ENCODE assay signal across 1 cellular context in the genomic region with DNA sequence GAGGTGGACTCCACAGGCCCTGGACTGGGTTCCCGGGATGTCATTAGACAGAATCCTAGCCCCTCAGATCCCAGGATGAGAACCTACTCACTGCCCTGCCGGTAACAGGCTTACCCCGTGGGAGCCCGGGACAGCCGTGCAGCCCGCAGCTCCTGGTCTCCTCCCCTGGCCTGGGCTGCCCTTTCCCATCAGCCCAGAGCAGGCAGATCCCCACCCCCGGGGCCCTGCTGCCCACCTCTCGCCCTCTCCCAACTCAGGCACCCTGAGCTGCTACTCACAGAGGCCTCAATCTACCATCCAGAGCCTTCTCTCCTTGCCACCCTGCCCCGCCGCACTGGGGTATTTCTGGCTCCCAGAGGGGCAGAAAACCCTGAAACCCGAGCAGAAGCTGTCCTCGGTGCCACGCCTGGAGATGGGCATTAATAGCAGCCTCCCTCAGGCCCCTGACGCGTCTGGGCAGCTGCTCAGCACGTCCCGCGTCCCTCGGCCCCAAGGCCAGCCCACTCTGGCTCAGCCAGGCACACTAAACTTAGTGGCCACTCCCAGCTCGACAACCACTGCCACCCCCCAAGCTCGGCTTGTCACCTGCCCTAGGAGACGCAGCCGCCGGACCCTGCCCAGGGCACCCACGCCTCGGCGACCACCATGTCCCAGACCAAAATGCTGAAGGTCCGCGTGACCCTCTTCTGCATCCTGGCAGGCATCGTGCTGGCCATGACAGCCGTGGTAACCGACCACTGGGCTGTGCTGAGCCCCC.
TF ChIP-seq lines count a peak whose summit lies in the region.

A gene with protein sequence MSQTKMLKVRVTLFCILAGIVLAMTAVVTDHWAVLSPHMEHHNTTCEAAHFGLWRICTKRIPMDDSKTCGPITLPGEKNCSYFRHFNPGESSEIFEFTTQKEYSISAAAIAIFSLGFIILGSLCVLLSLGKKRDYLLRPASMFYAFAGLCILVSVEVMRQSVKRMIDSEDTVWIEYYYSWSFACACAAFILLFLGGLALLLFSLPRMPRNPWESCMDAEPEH (plus strand): TSS at position 539 of the 757 bp plus-strand sequence. CDS start 107 bp downstream, at position 646.

TF ChIP-seq in GM23338, 12 proteins besides CTCF, POLR2A, EP300 and RAD21:
- no peak for TF ChIP-seq NANOG (IDR thresholded peaks at IDR 0.05; ENCODE audit: borderline replicate concordance)
- no peak for TF ChIP-seq EZH2phosphoT487 (IDR thresholded peaks at IDR 0.05; ENCODE audit: unreplicated experiment)
- no peak for TF ChIP-seq CREB1 (CRISPR knock-in tag; IDR thresholded peaks at IDR 0.05; ENCODE audit: low read depth)
- TF ChIP-seq, protein P1, sequence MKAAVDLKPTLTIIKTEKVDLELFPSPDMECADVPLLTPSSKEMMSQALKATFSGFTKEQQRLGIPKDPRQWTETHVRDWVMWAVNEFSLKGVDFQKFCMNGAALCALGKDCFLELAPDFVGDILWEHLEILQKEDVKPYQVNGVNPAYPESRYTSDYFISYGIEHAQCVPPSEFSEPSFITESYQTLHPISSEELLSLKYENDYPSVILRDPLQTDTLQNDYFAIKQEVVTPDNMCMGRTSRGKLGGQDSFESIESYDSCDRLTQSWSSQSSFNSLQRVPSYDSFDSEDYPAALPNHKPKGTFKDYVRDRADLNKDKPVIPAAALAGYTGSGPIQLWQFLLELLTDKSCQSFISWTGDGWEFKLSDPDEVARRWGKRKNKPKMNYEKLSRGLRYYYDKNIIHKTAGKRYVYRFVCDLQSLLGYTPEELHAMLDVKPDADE (IDR thresholded peaks at IDR 0.05) = no peak
- no peak for TF ChIP-seq EZH2 (IDR thresholded peaks at IDR 0.05; ENCODE audit: low read depth, unreplicated experiment)
- no peak for TF ChIP-seq ZNF114 (CRISPR knock-in tag; IDR thresholded peaks at IDR 0.05)
- TF ChIP-seq ZNF331 (CRISPR knock-in tag; IDR thresholded peaks at IDR 0.05; ENCODE audit: low read depth) = no peak
- TF ChIP-seq POLR2AphosphoS5 (IDR thresholded peaks at IDR 0.05; ENCODE audit: low read depth) = no peak
- no peak for TF ChIP-seq JUNB (IDR thresholded peaks at IDR 0.05; ENCODE audit: unreplicated experiment)
- no peak for TF ChIP-seq STAT1 (IDR thresholded peaks at IDR 0.05; ENCODE audit: unreplicated experiment)
- TF ChIP-seq, protein P2, sequence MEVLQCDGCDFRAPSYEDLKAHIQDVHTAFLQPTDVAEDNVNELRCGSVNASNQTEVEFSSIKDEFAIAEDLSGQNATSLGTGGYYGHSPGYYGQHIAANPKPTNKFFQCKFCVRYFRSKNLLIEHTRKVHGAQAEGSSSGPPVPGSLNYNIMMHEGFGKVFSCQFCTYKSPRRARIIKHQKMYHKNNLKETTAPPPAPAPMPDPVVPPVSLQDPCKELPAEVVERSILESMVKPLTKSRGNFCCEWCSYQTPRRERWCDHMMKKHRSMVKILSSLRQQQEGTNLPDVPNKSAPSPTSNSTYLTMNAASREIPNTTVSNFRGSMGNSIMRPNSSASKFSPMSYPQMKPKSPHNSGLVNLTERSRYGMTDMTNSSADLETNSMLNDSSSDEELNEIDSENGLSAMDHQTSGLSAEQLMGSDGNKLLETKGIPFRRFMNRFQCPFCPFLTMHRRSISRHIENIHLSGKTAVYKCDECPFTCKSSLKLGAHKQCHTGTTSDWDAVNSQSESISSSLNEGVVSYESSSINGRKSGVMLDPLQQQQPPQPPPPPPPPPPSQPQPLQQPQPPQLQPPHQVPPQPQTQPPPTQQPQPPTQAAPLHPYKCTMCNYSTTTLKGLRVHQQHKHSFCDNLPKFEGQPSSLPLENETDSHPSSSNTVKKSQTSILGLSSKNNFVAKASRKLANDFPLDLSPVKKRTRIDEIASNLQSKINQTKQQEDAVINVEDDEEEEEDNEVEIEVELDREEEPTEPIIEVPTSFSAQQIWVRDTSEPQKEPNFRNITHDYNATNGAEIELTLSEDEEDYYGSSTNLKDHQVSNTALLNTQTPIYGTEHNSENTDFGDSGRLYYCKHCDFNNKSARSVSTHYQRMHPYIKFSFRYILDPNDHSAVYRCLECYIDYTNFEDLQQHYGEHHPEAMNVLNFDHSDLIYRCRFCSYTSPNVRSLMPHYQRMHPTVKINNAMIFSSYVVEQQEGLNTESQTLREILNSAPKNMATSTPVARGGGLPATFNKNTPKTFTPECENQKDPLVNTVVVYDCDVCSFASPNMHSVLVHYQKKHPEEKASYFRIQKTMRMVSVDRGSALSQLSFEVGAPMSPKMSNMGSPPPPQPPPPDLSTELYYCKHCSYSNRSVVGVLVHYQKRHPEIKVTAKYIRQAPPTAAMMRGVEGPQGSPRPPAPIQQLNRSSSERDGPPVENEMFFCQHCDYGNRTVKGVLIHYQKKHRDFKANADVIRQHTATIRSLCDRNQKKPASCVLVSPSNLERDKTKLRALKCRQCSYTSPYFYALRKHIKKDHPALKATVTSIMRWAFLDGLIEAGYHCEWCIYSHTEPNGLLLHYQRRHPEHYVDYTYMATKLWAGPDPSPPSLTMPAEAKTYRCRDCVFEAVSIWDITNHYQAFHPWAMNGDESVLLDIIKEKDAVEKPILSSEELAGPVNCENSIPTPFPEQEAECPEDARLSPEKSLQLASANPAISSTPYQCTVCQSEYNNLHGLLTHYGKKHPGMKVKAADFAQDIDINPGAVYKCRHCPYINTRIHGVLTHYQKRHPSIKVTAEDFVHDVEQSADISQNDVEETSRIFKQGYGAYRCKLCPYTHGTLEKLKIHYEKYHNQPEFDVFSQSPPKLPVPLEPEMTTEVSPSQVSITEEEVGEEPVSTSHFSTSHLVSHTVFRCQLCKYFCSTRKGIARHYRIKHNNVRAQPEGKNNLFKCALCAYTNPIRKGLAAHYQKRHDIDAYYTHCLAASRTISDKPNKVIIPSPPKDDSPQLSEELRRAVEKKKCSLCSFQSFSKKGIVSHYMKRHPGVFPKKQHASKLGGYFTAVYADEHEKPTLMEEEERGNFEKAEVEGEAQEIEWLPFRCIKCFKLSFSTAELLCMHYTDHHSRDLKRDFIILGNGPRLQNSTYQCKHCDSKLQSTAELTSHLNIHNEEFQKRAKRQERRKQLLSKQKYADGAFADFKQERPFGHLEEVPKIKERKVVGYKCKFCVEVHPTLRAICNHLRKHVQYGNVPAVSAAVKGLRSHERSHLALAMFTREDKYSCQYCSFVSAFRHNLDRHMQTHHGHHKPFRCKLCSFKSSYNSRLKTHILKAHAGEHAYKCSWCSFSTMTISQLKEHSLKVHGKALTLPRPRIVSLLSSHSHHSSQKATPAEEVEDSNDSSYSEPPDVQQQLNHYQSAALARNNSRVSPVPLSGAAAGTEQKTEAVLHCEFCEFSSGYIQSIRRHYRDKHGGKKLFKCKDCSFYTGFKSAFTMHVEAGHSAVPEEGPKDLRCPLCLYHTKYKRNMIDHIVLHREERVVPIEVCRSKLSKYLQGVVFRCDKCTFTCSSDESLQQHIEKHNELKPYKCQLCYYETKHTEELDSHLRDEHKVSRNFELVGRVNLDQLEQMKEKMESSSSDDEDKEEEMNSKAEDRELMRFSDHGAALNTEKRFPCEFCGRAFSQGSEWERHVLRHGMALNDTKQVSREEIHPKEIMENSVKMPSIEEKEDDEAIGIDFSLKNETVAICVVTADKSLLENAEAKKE (CRISPR knock-in tag; IDR thresholded peaks at IDR 0.05) = no peak
- TF ChIP-seq, protein P3, sequence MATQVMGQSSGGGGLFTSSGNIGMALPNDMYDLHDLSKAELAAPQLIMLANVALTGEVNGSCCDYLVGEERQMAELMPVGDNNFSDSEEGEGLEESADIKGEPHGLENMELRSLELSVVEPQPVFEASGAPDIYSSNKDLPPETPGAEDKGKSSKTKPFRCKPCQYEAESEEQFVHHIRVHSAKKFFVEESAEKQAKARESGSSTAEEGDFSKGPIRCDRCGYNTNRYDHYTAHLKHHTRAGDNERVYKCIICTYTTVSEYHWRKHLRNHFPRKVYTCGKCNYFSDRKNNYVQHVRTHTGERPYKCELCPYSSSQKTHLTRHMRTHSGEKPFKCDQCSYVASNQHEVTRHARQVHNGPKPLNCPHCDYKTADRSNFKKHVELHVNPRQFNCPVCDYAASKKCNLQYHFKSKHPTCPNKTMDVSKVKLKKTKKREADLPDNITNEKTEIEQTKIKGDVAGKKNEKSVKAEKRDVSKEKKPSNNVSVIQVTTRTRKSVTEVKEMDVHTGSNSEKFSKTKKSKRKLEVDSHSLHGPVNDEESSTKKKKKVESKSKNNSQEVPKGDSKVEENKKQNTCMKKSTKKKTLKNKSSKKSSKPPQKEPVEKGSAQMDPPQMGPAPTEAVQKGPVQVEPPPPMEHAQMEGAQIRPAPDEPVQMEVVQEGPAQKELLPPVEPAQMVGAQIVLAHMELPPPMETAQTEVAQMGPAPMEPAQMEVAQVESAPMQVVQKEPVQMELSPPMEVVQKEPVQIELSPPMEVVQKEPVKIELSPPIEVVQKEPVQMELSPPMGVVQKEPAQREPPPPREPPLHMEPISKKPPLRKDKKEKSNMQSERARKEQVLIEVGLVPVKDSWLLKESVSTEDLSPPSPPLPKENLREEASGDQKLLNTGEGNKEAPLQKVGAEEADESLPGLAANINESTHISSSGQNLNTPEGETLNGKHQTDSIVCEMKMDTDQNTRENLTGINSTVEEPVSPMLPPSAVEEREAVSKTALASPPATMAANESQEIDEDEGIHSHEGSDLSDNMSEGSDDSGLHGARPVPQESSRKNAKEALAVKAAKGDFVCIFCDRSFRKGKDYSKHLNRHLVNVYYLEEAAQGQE (IDR thresholded peaks at IDR 0.05; ENCODE audit: unreplicated experiment) = no peak
